ENCODE assay signal across 18 cellular contexts in the genomic region with DNA sequence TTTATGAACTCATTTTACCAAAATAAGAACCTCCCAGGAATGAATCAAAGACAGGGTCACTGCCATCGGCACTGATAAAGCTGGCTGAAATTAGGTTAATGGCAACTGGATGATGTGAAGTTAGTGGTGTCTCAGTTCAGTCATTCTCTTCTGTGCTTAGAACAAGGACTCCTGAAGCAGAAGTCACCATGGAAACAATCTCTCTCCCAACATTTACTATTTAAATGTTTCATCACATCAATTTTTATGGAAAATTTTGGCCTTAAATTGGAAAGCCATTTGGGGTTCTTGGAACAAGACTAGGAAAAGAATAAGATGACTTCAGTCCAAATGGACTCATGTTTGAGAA.
"Had no signal": no experiment of that assay in that cellular context is flagged by ENCODE, and none has a peak within 500 bp of the region (broad histone marks: within the 10 kb centered on the region; RNA-seq: fewer than 3 reads in every experiment).

No MANE protein-coding gene starts in this region.

- H3K79me2 ChIP-seq: hepatocyte had no signal

- H3K36me3 ChIP-seq: gastroesophageal sphincter, prostate gland, sigmoid colon, spleen, WERI-Rb-1 had no signal

- H2AFZ ChIP-seq: hepatocyte had no signal

- H3K27me3 ChIP-seq: gastroesophageal sphincter, hepatocyte, sigmoid colon, spleen had no signal

- H3K4me2 ChIP-seq: hepatocyte had no signal

- H3K9me3 ChIP-seq: gastroesophageal sphincter, prostate gland, sigmoid colon, spleen had no signal

- H3K4me1 ChIP-seq: gastroesophageal sphincter, prostate gland, sigmoid colon had no signal

- H3K27ac ChIP-seq: epithelial cell of prostate, gastroesophageal sphincter, hepatocyte, prostate gland, sigmoid colon, spleen, WERI-Rb-1 had no signal

- ATAC-seq: activated CD4-positive, alpha-beta T cell treated with anti-CD3 and anti-CD28 coated beads for 36 hours; activated CD8-positive, alpha-beta memory T cell treated with anti-CD3 and anti-CD28 coated beads, Interleukin-2, amount 10 ng/mL, durations not matched to agents 7 days and 5 days; gastroesophageal sphincter; left lobe of liver; natural killer cell treated with Interleukin-12 subunit alpha and Interleukin-12 subunit beta and Interleukin-15 and Interleukin-18, amount 100 ng/mL, for 72 hours; T-helper 17 cell had no signal

- DNase-seq: activated CD4-positive, alpha-beta memory T cell treated with anti-CD3 and anti-CD28 coated beads for 36 hours; activated CD4-positive, alpha-beta T cell treated with anti-CD3 and anti-CD28 coated beads for 36 hours; activated CD8-positive, alpha-beta memory T cell treated with anti-CD3 and anti-CD28 coated beads, Interleukin-2, amount 10 ng/mL, durations not matched to agents 7 days and 5 days; activated naive CD4-positive, alpha-beta T cell treated with anti-CD3 and anti-CD28 coated beads for 36 hours; activated T-cell treated with anti-CD3 and anti-CD28 coated beads, Interleukin-2, amount 50 U/mL, for 1 hour; caudate nucleus; cortex of kidney; effector CD8-positive, alpha-beta T cell; sigmoid colon; spleen; T-helper 17 cell; WERI-Rb-1 had no signal

- H3K4me3 ChIP-seq: gastroesophageal sphincter, hepatocyte, prostate gland, sigmoid colon, spleen had no signal
